In the genomic region with DNA sequence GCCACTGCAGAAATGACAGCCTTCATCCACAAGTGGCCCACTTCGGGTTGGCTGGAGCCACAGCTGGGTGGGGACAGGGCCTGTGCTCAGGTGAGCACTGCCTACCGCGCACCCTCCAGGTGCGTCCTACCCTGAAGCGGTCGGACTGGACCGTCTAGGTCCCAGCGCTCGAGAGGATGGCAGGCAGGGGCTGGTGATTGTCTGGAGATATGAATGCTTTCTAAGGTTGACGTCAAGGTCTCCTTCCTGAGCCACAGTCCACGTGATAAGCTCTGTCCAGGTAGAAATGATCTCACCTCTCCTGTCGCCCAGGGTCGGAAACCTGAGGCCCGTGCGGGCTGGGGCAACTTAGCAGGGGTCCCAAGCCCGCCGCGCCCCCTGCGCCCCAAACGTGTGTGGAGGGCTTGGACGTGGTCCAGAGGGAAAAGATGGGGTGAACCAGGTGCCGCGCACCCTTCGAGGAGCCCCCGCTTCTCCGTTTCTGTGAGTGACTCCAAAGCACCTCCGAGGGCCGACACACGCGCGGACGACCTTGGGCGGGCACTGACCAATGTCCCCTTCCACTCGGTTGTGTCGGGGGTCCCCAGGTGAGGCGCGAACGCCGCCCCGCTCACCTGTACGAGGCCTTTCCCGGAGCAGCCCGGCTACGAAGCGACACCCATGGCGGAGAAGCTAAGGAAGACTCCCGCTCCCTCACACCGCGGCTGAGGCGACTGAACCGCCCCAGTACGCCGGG, we compare ENCODE assay signal across 8 cellular contexts. TPM values are rescaled to one million over a fixed set of nuclear protein-coding genes. Genes with fewer than 3 reads are reported as not detected.
DNase-seq lines count a peak whose midpoint lies in the region; ATAC-seq, FAIRE-seq and TF ChIP-seq lines count a peak whose summit lies in the region.

No MANE protein-coding gene starts in this region.

- TF ChIP-seq RAD21 in A549 (conservative IDR thresholded peaks at IDR 0.05 in 1 of 2, IDR thresholded peaks at IDR 0.05 in 1 of 2): no peak

- no peak for FAIRE-seq in A549 (lab: Jason Lieb, UNC)
- FAIRE-seq in HTR-8/SVneo (lab: Jason Lieb, UNC): no peak

- DNase-seq in A549 (ENCODE audit: low read depth in 1 of 2, low spot score in 1 of 2) (no peak), SJCRH30 (no peak), fibroblast of lung (ENCODE audit: low read depth in 2 of 2) (no peak), trophoblast cell (peak; percentile 95), HTR-8/SVneo (ENCODE audit: insufficient read length, low spot score) (no peak), SKM-1 treated with dmso at 0.1 percent for 144 hours (lab: John Stamatoyannopoulos, UW; ENCODE audit: unreplicated experiment) (no peak), RKO (ENCODE audit: low spot score) (no peak)

- H3K4me3 ChIP-seq in A549 (peak overlapping the region; percentile 56), SJCRH30 (peak overlapping the region; percentile 58), fibroblast of lung (replicated peaks in 1 of 4; ENCODE audit: control extremely low read depth in 1 of 4, insufficient read depth in 1 of 4, low read depth in 3 of 4, low read length in 4 of 4) (peak overlapping the region; percentile 57 to 83 (median 74)), trophoblast cell (ENCODE audit: low read depth, low read length) (peak overlapping the region; percentile 88)

- H3K27ac ChIP-seq in A549 (peak overlapping the region; percentile 47 to 80; a peak in 4 of 6 replicates), SJCRH30 (no peak overlapping the region), fibroblast of lung (ENCODE audit: insufficient read depth, low read length) (peak overlapping the region; percentile 34), trophoblast cell (ENCODE audit: low read depth, low read length) (peak overlapping the region; percentile 94)

- peak overlapping the region; percentile 83 for H4K12ac ChIP-seq in trophoblast cell (ENCODE audit: low read depth, low read length)

- peak overlapping the region; percentile 94 for H3K4me2 ChIP-seq in A549
- H3K4me2 ChIP-seq in fibroblast of lung (ENCODE audit: extremely low read depth, insufficient read depth, low read length): peak overlapping the region; percentile 94
- H3K4me2 ChIP-seq in trophoblast cell (ENCODE audit: low read length): peak overlapping the region; percentile 90

- peak overlapping the region; percentile 67 for H3K9ac ChIP-seq in fibroblast of lung (ENCODE audit: insufficient read depth, low read length)
- H3K9ac ChIP-seq in trophoblast cell (ENCODE audit: low read length): peak overlapping the region; percentile 90

- 81% methylated on average over 11 of the region's 53 CpGs for WGBS in A549 (ENCODE audit: missing lambda C conversion rate)
- WGBS in trophoblast cell (ENCODE audit: extremely low coverage, insufficient coverage, insufficient read length): no CpG with 5 or more reads among the region's 53 CpGs

- H4K8ac ChIP-seq in trophoblast cell (ENCODE audit: low read depth, low read length): peak overlapping the region; percentile 64

- no peaks in the 10 kb centered on the region for H3K27me3 ChIP-seq in SJCRH30
- H3K27me3 ChIP-seq in fibroblast of lung (ENCODE audit: control insufficient read depth, insufficient read depth, low read length): no peaks in the 10 kb centered on the region
- no peaks in the 10 kb centered on the region for H3K27me3 ChIP-seq in trophoblast cell (ENCODE audit: insufficient read depth, low read length)

- POLR2A ChIA-PET in A549 (lab: Yijun Ruan, JAX): interaction anchor here (0.6 to 1.4 kb wide), 2 partner anchors 164 to 502 kb away, joined by 5 to 8 read pairs; a partner anchor contains a TSS

- no peak for TF ChIP-seq CTCF in A549 (IDR thresholded peaks at IDR 0.05)
- TF ChIP-seq CTCF in fibroblast of lung (conservative IDR thresholded peaks at IDR 0.05 in 1 of 2, IDR thresholded peaks at IDR 0.05 in 1 of 2; ENCODE audit: low read depth in 1 of 2, low read length in 2 of 2): no peak

- peak overlapping the region; percentile 77 for H3K4ac ChIP-seq in trophoblast cell (ENCODE audit: low read depth, low read length)

- H3K18ac ChIP-seq in trophoblast cell (ENCODE audit: low read length): peak overlapping the region; percentile 97

- CTCF ChIA-PET in A549 (lab: Yijun Ruan, JAX): interaction anchor here (0.7 to 1.8 kb wide), 5 partner anchors 9 to 54 kb away, joined by 3 to 15 read pairs (median 3); no protein-coding TSS in a partner anchor

- H3K79me1 ChIP-seq in trophoblast cell (ENCODE audit: low read length): peaks cover 13% of the 10 kb centered on the region

- H4K91ac ChIP-seq in trophoblast cell (ENCODE audit: low read depth, low read length): peak overlapping the region; percentile 97

- peak overlapping the region; percentile 86 for H2AK5ac ChIP-seq in trophoblast cell (ENCODE audit: low read length)

- H4K20me1 ChIP-seq in fibroblast of lung (ENCODE audit: control insufficient read depth, extremely low read depth, insufficient read depth, low read length): no peaks in the 10 kb centered on the region

- peak; percentile 71 for TF ChIP-seq POLR2A in A549 (IDR thresholded peaks at IDR 0.05; ENCODE audit: low read length)

- no peak overlapping the region for H3K23ac ChIP-seq in trophoblast cell (ENCODE audit: low read length)

- peak overlapping the region; percentile 97 for H3K14ac ChIP-seq in trophoblast cell (ENCODE audit: low read length)

- ATAC-seq in A549 (no peak), GM19438 (IDR thresholded peaks at IDR 0.05; ENCODE audit: low read depth, unreplicated experiment) (peak; percentile 4)

- no peak for TF ChIP-seq EP300 in A549 (IDR thresholded peaks at IDR 0.05)

- peak overlapping the region; percentile 93 for H2BK120ac ChIP-seq in trophoblast cell (ENCODE audit: insufficient read depth, low read length, poor library complexity)

- H2AFZ ChIP-seq in fibroblast of lung (ENCODE audit: low read length) (peak overlapping the region; percentile 91), trophoblast cell (ENCODE audit: insufficient read depth, low read length, poor library complexity) (peak overlapping the region; percentile 63)

- H3K79me2 ChIP-seq in fibroblast of lung (ENCODE audit: control insufficient read depth, insufficient read depth, low read length) (peaks cover 11% of the 10 kb centered on the region), trophoblast cell (ENCODE audit: control insufficient read depth, insufficient read depth, low read length, poor library complexity) (peaks cover 10% of the 10 kb centered on the region)

- peak overlapping the region; percentile 85 for H2BK12ac ChIP-seq in trophoblast cell (ENCODE audit: low read length)

- H3K36me3 ChIP-seq in SJCRH30 (no peaks in the 10 kb centered on the region), fibroblast of lung (ENCODE audit: control insufficient read depth, insufficient read depth, low read length) (peaks cover 2% of the 10 kb centered on the region), trophoblast cell (ENCODE audit: control insufficient read depth in 1 of 2, insufficient read depth in 2 of 2, low read length in 2 of 2) (no peaks in the 10 kb centered on the region)

- peak overlapping the region; percentile 98 for H2BK5ac ChIP-seq in trophoblast cell (ENCODE audit: low read depth, low read length, poor library complexity)

- H3K4me1 ChIP-seq in A549 (peaks cover 9% of the 10 kb centered on the region; the same call in 1 of the 3 replicates), SJCRH30 (no peaks in the 10 kb centered on the region), fibroblast of lung (ENCODE audit: control insufficient read depth, extremely low read depth, insufficient read depth, low read length) (peaks cover 5% of the 10 kb centered on the region), trophoblast cell (ENCODE audit: control insufficient read depth in 1 of 2, insufficient read depth in 2 of 2, low read length in 2 of 2) (peaks cover 2 to 3% of the 10 kb centered on the region in 2 experiments)

- H3K9me3 ChIP-seq in A549 (no peaks in the 10 kb centered on the region), SJCRH30 (replicated peaks) (no peaks in the 10 kb centered on the region), fibroblast of lung (ENCODE audit: control insufficient read depth, insufficient read depth, low read depth, low read length) (no peaks in the 10 kb centered on the region), trophoblast cell (ENCODE audit: insufficient read depth, low read depth, low read length) (no peaks in the 10 kb centered on the region)

TF ChIP-seq in A549, 52 proteins besides CTCF, POLR2A, EP300 and RAD21:
- TF ChIP-seq HOXB13 (CRISPR knock-in tag; IDR thresholded peaks at IDR 0.05; ENCODE audit: low read depth) (no peak), PHF8 (IDR thresholded peaks at IDR 0.05; ENCODE audit: borderline replicate concordance, low read depth) (peak; percentile 25; the same call in 1 of the 2 replicates)

RNA-seq across cellular contexts. Expression of a gene that starts 0.9 kb away (rescaled TPM):
- 3.5 and 4.5 TPM in 2 replicates for polyA plus RNA-seq in A549 (2011; rRNA removed)
- polyA plus RNA-seq in A549 (2012; cell fraction: cytosol; rRNA removed): 1.5 and 2.2 TPM in 2 replicates
- polyA plus RNA-seq in A549 (2012; cell fraction: nucleus; rRNA removed): 2.5 and 3.2 TPM in 2 replicates
- 2.8 to 3.8 TPM (median 3.0 TPM) in 3 replicates for polyA plus RNA-seq in A549 (2017; fragmentation: RNase III; extraction: RNeasy Plus Mini Kit Qiagen cat#74134 plus additional on column Dnase treatment)
- 4.6 and 6.0 TPM in 2 replicates for polyA minus RNA-seq in A549 (2011; rRNA and poly(A)+ RNA removed)
- total RNA-seq in SJCRH30 (2014; rRNA removed; shearing (Covaris generic)): 8.2 and 13.0 TPM in 2 replicates
- total RNA-seq in fibroblast of lung: 7.7 and 18.3 TPM in 2 replicates
- polyA plus RNA-seq in fibroblast of lung: 6.1 and 10.1 TPM in 2 replicates
- 5.6 and 8.8 TPM in 2 replicates for polyA plus RNA-seq in fibroblast of lung (2012)
- polyA minus RNA-seq in fibroblast of lung (ENCODE audit: low replicate concordance): 7.6 and 20.2 TPM in 2 replicates
- 26.7 and 27.3 TPM in 2 replicates for polyA plus RNA-seq in trophoblast cell (2013)

RNA-seq across cellular contexts. Expression of a gene that starts 20.9 kb away (rescaled TPM):
- polyA plus RNA-seq in A549 (2011; rRNA removed) (5.2 and 6.1 TPM in 2 replicates), A549 (2017; fragmentation: RNase III; extraction: RNeasy Plus Mini Kit Qiagen cat#74134 plus additional on column Dnase treatment) (5.9 to 6.5 TPM (median 6.5 TPM) in 3 replicates), fibroblast of lung (13.2 and 17.8 TPM in 2 replicates)
- 9.9 and 11.2 TPM in 2 replicates for polyA plus RNA-seq in A549 (2012; cell fraction: cytosol; rRNA removed)
- polyA plus RNA-seq in A549 (2012; cell fraction: nucleus; rRNA removed): 5.9 and 7.9 TPM in 2 replicates
- polyA minus RNA-seq in A549 (2011; rRNA and poly(A)+ RNA removed): 0.97 and 1.7 TPM in 2 replicates
- total RNA-seq in SJCRH30 (2014; rRNA removed; shearing (Covaris generic)): 2.2 and 2.4 TPM in 2 replicates
- 13.4 and 21.1 TPM in 2 replicates for total RNA-seq in fibroblast of lung
- polyA plus RNA-seq in fibroblast of lung (2012): 20.6 and 27.8 TPM in 2 replicates
- polyA minus RNA-seq in fibroblast of lung (ENCODE audit: low replicate concordance): 2.5 and 5.3 TPM in 2 replicates
- 2.9 and 3.3 TPM in 2 replicates for polyA plus RNA-seq in trophoblast cell (2013)

Comparison
In these comparisons a context has a peak if more than half of its experiments do, and no peak if none do; other contexts are left out.
1. DNase-seq: peak in trophoblast cell (2 of 2); none in A549 (0 of 2), SJCRH30 (0 of 2), fibroblast of lung (0 of 2), HTR-8/SVneo (single experiment), SKM-1 treated with dmso at 0.1 percent for 144 hours (single experiment) and RKO (single experiment).
2. Peak in every context shown above with its lines, with median percentiles within 50 percentile points of each other: H3K4me2 ChIP-seq and H3K4me3 ChIP-seq.